In genomic region chr3:140292684-140293083, GRCh38 we compare ENCODE assay signal across 13 cellular contexts.
DNase-seq lines count a peak whose midpoint lies in the region; ATAC-seq, FAIRE-seq and TF ChIP-seq lines count a peak whose summit lies in the region.
"Had no signal": no experiment of that assay in that cellular context is flagged by ENCODE, and none has a peak within 500 bp of the region (broad histone marks: within the 10 kb centered on the region; RNA-seq: fewer than 3 reads in every experiment).

No MANE protein-coding gene starts in this region.

- H3K79me2 ChIP-seq in ACC112 (ENCODE audit: control insufficient read depth, insufficient read depth, low read length, unreplicated experiment) = no peaks in the 10 kb centered on the region

- H3K27me3 ChIP-seq in ACC112 (ENCODE audit: insufficient read depth, low read length) (no peaks in the 10 kb centered on the region), left lung (no peaks in the 10 kb centered on the region)

- DNase-seq in M059J (ENCODE audit: low read depth) (peak; percentile 97), dedifferentiated amniotic fluid mesenchymal stem cell (ENCODE audit: extremely low spot score) (peak; percentile 61), left lung (peak in 1 of 2 donors; percentile 53), frontal cortex (ENCODE audit: low spot score in 2 of 2) (no peak)
- no peak for DNase-seq in activated CD4-positive, alpha-beta T cell treated with anti-CD3 and anti-CD28 coated beads for 1 hour
- DNase-seq: activated CD4-positive, alpha-beta T cell treated with anti-CD3 and anti-CD28 coated beads, Interleukin-2, amount 10 ng/mL, durations not matched to agents 24 days and 14 days; activated naive CD8-positive, alpha-beta T cell treated with anti-CD3 and anti-CD28 coated beads for 36 hours; erythroblast; SHP77 treated with DMSO at 0.1 percent for 48 hours had no signal

- H3K36me3 ChIP-seq in ACC112 (ENCODE audit: insufficient read depth, low read length) (no peaks in the 10 kb centered on the region), left lung (no peaks in the 10 kb centered on the region)

- ATAC-seq in left lung (peak; percentile 56), GM18502 (IDR thresholded peaks at IDR 0.05; ENCODE audit: poor library complexity, unreplicated experiment) (no peak), GM19455 (IDR thresholded peaks at IDR 0.05; ENCODE audit: unreplicated experiment) (no peak)

- no peaks in the 10 kb centered on the region for H3K9me3 ChIP-seq in left lung

- intact Hi-C loops in left lung (cut with DNase I) = no loop called here

- TF ChIP-seq CTCF in left lung (IDR thresholded peaks at IDR 0.05) = no peak

- no peak overlapping the region for H2AFZ ChIP-seq in ACC112 (ENCODE audit: low read length, unreplicated experiment)

- FAIRE-seq in frontal cortex (lab: Jason Lieb, UNC) = no peak

- H3K4me1 ChIP-seq in ACC112 (ENCODE audit: control insufficient read depth, insufficient read depth, low read length, unreplicated experiment) = peaks cover 63% of the 10 kb centered on the region
- no peaks in the 10 kb centered on the region for H3K4me1 ChIP-seq in left lung

- peak overlapping the region; percentile 52 for H3K4me3 ChIP-seq in ACC112 (ENCODE audit: low read depth, low read length)
- no peak overlapping the region for H3K4me3 ChIP-seq in left lung
- H3K4me3 ChIP-seq: skin epidermis had no signal

- H3K27ac ChIP-seq in ACC112 (ENCODE audit: low read depth, low read length) (peak overlapping the region; percentile 97), left lung (no peak overlapping the region)
- H3K27ac ChIP-seq: skin epidermis had no signal

Comparison
In these comparisons a context has a peak if more than half of its experiments do, and no peak if none do; other contexts are left out.
1. DNase-seq: peak in M059J (single experiment) and dedifferentiated amniotic fluid mesenchymal stem cell (single experiment); none in activated CD4-positive, alpha-beta T cell treated with anti-CD3 and anti-CD28 coated beads for 1 hour (single experiment) and frontal cortex (0 of 2).